ENCODE assay signal across 1 cellular context in genomic region chr11:70526116-70527045, GRCh38.
TF ChIP-seq lines count a peak whose summit lies in the region.

No MANE protein-coding gene starts in this region.

TF ChIP-seq in WTC11, 78 proteins besides CTCF, POLR2A, EP300 and RAD21 (continued from another document):
- TF ChIP-seq MLX (CRISPR knock-in tag; IDR thresholded peaks at IDR 0.05), result no peak
- TF ChIP-seq ETV6 (CRISPR knock-in tag; IDR thresholded peaks at IDR 0.05), result no peak
